8 cellular contexts compared by ENCODE assay signal in genomic region chr2:25674003-25674362, GRCh38. TPM values are rescaled to one million over a fixed set of nuclear protein-coding genes. Genes with fewer than 3 reads are reported as not detected.
DNase-seq lines count a peak whose midpoint lies in the region; ATAC-seq and TF ChIP-seq lines count a peak whose summit lies in the region.

No MANE protein-coding gene starts in this region.

- H3K4me3 ChIP-seq in breast epithelium = peak overlapping the region; percentile 79 to 93 (median 87)
- H3K4me3 ChIP-seq in mucosa of descending colon = peak overlapping the region; percentile 9

- H3K27me3 ChIP-seq in breast epithelium = no peaks in the 10 kb centered on the region

- H3K4me1 ChIP-seq in breast epithelium = no peaks in the 10 kb centered on the region
- peaks cover 4% of the 10 kb centered on the region for H3K4me1 ChIP-seq in mucosa of descending colon (ENCODE audit: low read depth)

- H3K4me1 Mint-ChIP-seq in stimulated activated naive CD8-positive, alpha-beta T cell treated with anti-CD3 and anti-CD28 coated beads, Interleukin-15, Interleukin-2, amounts not matched to agents 100 ng/mL and 50 ng/mL, for 24 hours (ENCODE audit: low read depth) = peaks cover 26% of the 10 kb centered on the region

- no peak for ATAC-seq in stimulated activated naive CD8-positive, alpha-beta T cell treated with anti-CD3 and anti-CD28 coated beads, Interleukin-15, Interleukin-2, amounts not matched to agents 100 U/mL and 50 U/mL, for 24 hours
- ATAC-seq in mucosa of descending colon (no peak), HG02885 (IDR thresholded peaks at IDR 0.05; ENCODE audit: poor library complexity, unreplicated experiment) (no peak), GM21360 (IDR thresholded peaks at IDR 0.05; ENCODE audit: unreplicated experiment) (no peak), HG02678 (IDR thresholded peaks at IDR 0.05; ENCODE audit: unreplicated experiment) (no peak)

- H3K36me3 Mint-ChIP-seq in stimulated activated naive CD8-positive, alpha-beta T cell treated with anti-CD3 and anti-CD28 coated beads, Interleukin-15, Interleukin-2, amounts not matched to agents 100 ng/mL and 50 ng/mL, for 24 hours (ENCODE audit: low read depth) = no peaks in the 10 kb centered on the region

- TF ChIP-seq CTCF in breast epithelium (IDR thresholded peaks at IDR 0.05) (no peak), mucosa of descending colon (IDR thresholded peaks at IDR 0.05) (no peak)

- no peaks in the 10 kb centered on the region for H3K9me3 ChIP-seq in breast epithelium
- no peaks in the 10 kb centered on the region for H3K9me3 ChIP-seq in mucosa of descending colon

- peak overlapping the region; percentile 75 for H3K4me3 Mint-ChIP-seq in stimulated activated naive CD8-positive, alpha-beta T cell treated with anti-CD3 and anti-CD28 coated beads, Interleukin-15, Interleukin-2, amounts not matched to agents 100 ng/mL and 50 ng/mL, for 24 hours

- no peaks in the 10 kb centered on the region for H3K36me3 ChIP-seq in breast epithelium
- no peaks in the 10 kb centered on the region for H3K36me3 ChIP-seq in mucosa of descending colon (ENCODE audit: low read depth)

- no peak overlapping the region for H3K27ac Mint-ChIP-seq in stimulated activated naive CD8-positive, alpha-beta T cell treated with anti-CD3 and anti-CD28 coated beads, Interleukin-15, Interleukin-2, amounts not matched to agents 100 ng/mL and 50 ng/mL, for 24 hours

- no peak for TF ChIP-seq POLR2A in breast epithelium (IDR thresholded peaks at IDR 0.05)

- no peak for DNase-seq in stimulated activated naive CD8-positive, alpha-beta T cell treated with anti-CD3 and anti-CD28 coated beads, Interleukin-15, Interleukin-2, amounts not matched to agents 100 U/mL and 50 U/mL, for 24 hours
- DNase-seq in breast epithelium (ENCODE audit: low spot score in 2 of 2) (no peak), mucosa of descending colon (no peak), mesenteric fat pad (ENCODE audit: low spot score) (no peak)

- H3K27ac ChIP-seq in breast epithelium = peak overlapping the region; percentile 90 to 94

- intact Hi-C loops in breast epithelium (cut with DNase I; ENCODE audit: low total_unique reads) = no loop called here
- intact Hi-C loops in mucosa of descending colon (cut with DNase I, micrococcal nuclease) = no loop called here

- H3K27me3 Mint-ChIP-seq in stimulated activated naive CD8-positive, alpha-beta T cell treated with anti-CD3 and anti-CD28 coated beads, Interleukin-15, Interleukin-2, amounts not matched to agents 100 ng/mL and 50 ng/mL, for 24 hours = peaks cover 7% of the 10 kb centered on the region

- no peaks in the 10 kb centered on the region for H3K9me3 Mint-ChIP-seq in stimulated activated naive CD8-positive, alpha-beta T cell treated with anti-CD3 and anti-CD28 coated beads, Interleukin-15, Interleukin-2, amounts not matched to agents 100 ng/mL and 50 ng/mL, for 24 hours

RNA-seq across cellular contexts. Expression of gene DTNB, which starts 0.6 kb away (rescaled TPM):
- total RNA-seq in breast epithelium = 10 to 100 TPM in 2 of 3 donors, 1 to 10 TPM in 1; 7.8 to 63.4 (median 44.9) TPM
- total RNA-seq in mucosa of descending colon = 1 to 10 TPM; 4.8 to 8.8 (median 7.2) TPM
- total RNA-seq in mesenteric fat pad = 15.6 TPM
